8 cellular contexts compared by ENCODE assay signal in the genomic region with DNA sequence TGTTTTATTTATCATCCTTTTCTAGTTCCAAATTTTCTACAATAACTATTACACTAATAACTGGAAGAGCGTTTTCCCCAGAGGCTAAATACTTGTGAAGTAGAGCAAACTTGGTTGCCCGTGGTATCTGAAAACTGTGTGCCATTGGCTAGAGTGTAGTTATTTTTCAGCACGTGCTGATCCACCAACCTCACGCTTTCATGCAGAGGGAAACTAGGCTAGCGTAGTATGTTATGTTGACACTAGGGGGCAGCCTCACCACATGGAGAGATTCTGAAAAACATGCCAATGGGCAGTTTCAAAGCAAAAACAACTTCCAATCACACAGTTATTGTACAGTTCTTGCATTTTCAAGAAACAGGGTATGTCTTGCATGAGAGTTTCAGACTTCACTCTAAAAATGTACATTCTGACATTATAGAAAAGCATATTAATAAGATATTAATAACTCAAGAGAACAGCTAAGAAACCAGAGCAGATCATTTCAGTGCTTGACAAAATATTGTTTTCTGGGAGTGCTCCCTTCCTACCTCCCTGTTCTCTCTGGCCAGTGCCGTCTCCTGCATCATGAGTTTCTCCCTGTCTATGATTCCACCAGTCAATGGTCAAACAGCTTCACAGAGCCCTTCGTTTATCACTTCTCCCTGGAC. TPM values are rescaled to one million over a fixed set of nuclear protein-coding genes. Genes with fewer than 3 reads are reported as not detected.
A peak's percentile ranks its signal among the peaks of the same experiment; 100 is the strongest.
DNase-seq lines count a peak whose midpoint lies in the region; ATAC-seq and TF ChIP-seq lines count a peak whose summit lies in the region.

No MANE protein-coding gene starts in this region.

- H3K23ac ChIP-seq in H9 (ENCODE audit: insufficient read length, low read depth, low read length), result no peak overlapping the region

- no peak overlapping the region for H3T11ph ChIP-seq in H9 (ENCODE audit: low read length)

- peaks cover 9 to 17% of the 10 kb centered on the region in 2 experiments for H3K4me1 Mint-ChIP-seq in H9

- no peaks in the 10 kb centered on the region for H3K9me3 Mint-ChIP-seq in H9

- no peak overlapping the region for H3K4me3 Mint-ChIP-seq in H9

- H2AFZ ChIP-seq in H9 (ENCODE audit: low read length), result no peak overlapping the region

- ATAC-seq in left colon, result peak; percentile 84
- ATAC-seq in GM18502 (IDR thresholded peaks at IDR 0.05; ENCODE audit: poor library complexity, unreplicated experiment), result no peak

- H2BK15ac ChIP-seq in H9 (ENCODE audit: low read depth, low read length), result no peak overlapping the region

- H3K27me3 ChIP-seq in H9 (ENCODE audit: insufficient read depth, low read length), result no peaks in the 10 kb centered on the region

- no peak overlapping the region for H4K8ac ChIP-seq in H9 (replicated peaks; ENCODE audit: insufficient read length, low read depth, low read length)

- no peak overlapping the region for H2AK5ac ChIP-seq in H9 (ENCODE audit: insufficient read length, low read length)

- H3K4me2 ChIP-seq in H9 (ENCODE audit: insufficient read depth, insufficient read length, low read length), result no peak overlapping the region

- no peaks in the 10 kb centered on the region for H3K23me2 ChIP-seq in H9 (ENCODE audit: insufficient read length, low read depth, low read length, poor library complexity, severe bottlenecking)

- WGBS in H9 (ENCODE audit: extremely low coverage, insufficient read length, low lambda C conversion rate), result no CpG with 5 or more reads among the region's 7 CpGs

- H3K9ac ChIP-seq in H9 (ENCODE audit: extremely low read depth, insufficient read length, low read length), result no peak overlapping the region

- no peaks in the 10 kb centered on the region for H3K79me1 ChIP-seq in H9 (ENCODE audit: insufficient read depth, low read depth, low read length, poor library complexity, severe bottlenecking)

- peak overlapping the region in 2 of 3 experiments; percentile 32 to 62; a peak in 5 of 7 replicates for H3K27ac Mint-ChIP-seq in H9

- H3K18ac ChIP-seq in H9 (ENCODE audit: insufficient read length, low read depth, low read length), result no peak overlapping the region

- H3K14ac ChIP-seq in H9 (ENCODE audit: insufficient read depth, low read length), result no peak overlapping the region

- H3K27ac ChIP-seq in H9 (ENCODE audit: insufficient read length, low read depth, low read length), result no peak overlapping the region
- no peak overlapping the region for H3K27ac ChIP-seq in caudate nucleus (ENCODE audit: low read depth, low read length)

- no peaks in the 10 kb centered on the region for H3K9me3 ChIP-seq in H9 (ENCODE audit: control insufficient read depth, low read depth, low read length)

- peak; percentile 94 for TF ChIP-seq CTCF in H9 (conservative IDR thresholded peaks at IDR 0.05)

- intact Hi-C loops in left colon (cut with DNase I, micrococcal nuclease), result loop anchor here in 1 of 2 donors (5.0 kb wide), 1 partner anchor 122 kb away; no protein-coding TSS in a partner anchor

- H3K4me1 ChIP-seq in H9 (ENCODE audit: insufficient read depth, low read length), result no peaks in the 10 kb centered on the region

- no peak overlapping the region for H2BK12ac ChIP-seq in H9 (ENCODE audit: insufficient read length, low read depth, low read length)

- H3K56ac ChIP-seq in H9 (ENCODE audit: insufficient read length, low read depth, low read length), result no peak overlapping the region

- H2BK20ac ChIP-seq in H9 (ENCODE audit: low read depth, low read length, poor library complexity, severe bottlenecking), result no peak overlapping the region

- no peak overlapping the region for H3K4ac ChIP-seq in H9 (ENCODE audit: low read depth, low read length)

- H3K27me3 Mint-ChIP-seq in H9 (ENCODE audit: low read depth), result no peaks in the 10 kb centered on the region

- no peak overlapping the region for H2BK5ac ChIP-seq in H9 (ENCODE audit: insufficient read length, low read length)

- no peak overlapping the region for H4K91ac ChIP-seq in H9 (ENCODE audit: insufficient read length, low read depth, low read length)

- peaks cover 13 to 55% (median 43%) of the 10 kb centered on the region in 3 experiments; a peak in 5 of 7 replicates for H3K36me3 Mint-ChIP-seq in H9 (ENCODE audit: insufficient read depth in 1 of 3, low read depth in 3 of 3)

- H2BK120ac ChIP-seq in H9 (ENCODE audit: low read depth, low read length, poor library complexity, severe bottlenecking), result no peak overlapping the region

- no peaks in the 10 kb centered on the region for H4K20me1 ChIP-seq in H9 (ENCODE audit: control insufficient read depth, insufficient read depth, insufficient read length)

- no peak overlapping the region for H4K5ac ChIP-seq in H9 (ENCODE audit: insufficient read length, low read depth, low read length)

- H3K79me2 ChIP-seq in H9 (ENCODE audit: insufficient read depth, low read length), result no peaks in the 10 kb centered on the region

- DNase-seq in COLO829 (ENCODE audit: low spot score) (peak; percentile 76), H9 (peak; percentile 60), NCI-H2227 (lab: John Stamatoyannopoulos, UW; ENCODE audit: unreplicated experiment) (peak; percentile 76), caudate nucleus (lab: John Stamatoyannopoulos, UW) (peak in 53 of 61 donors; percentile 3 to 81 (median 34)), left colon (peak; percentile 40 to 69)
- DNase-seq in activated CD4-positive, CD25-positive, alpha-beta regulatory T cell (lab: John Stamatoyannopoulos, UW), result peak; percentile 9 to 34 (median 14)
- DNase-seq in stimulated activated CD4-positive, alpha-beta T cell treated with anti-CD3 and anti-CD28 coated beads, Interleukin-4, amount 100 ng/mL, for 1 hour, result peak; percentile 47

RNA-seq across cellular contexts. Expression of gene SPATA12, which starts 39.7 kb away (rescaled TPM):
- total RNA-seq in H9 (2021) (0.11 and 0.22 TPM in 2 replicates), left colon (not detected)

Comparison
In these comparisons a context has a peak if more than half of its experiments do, and no peak if none do; other contexts are left out.
1. DNase-seq: peak in every context shown above with its lines; median percentile 76 in COLO829; 76 in NCI-H2227; 60 in H9; 54 in left colon; 47 in stimulated activated CD4-positive, alpha-beta T cell treated with anti-CD3 and anti-CD28 coated beads, Interleukin-4, amount 100 ng/mL, for 1 hour; 34 in caudate nucleus; 14 in activated CD4-positive, CD25-positive, alpha-beta regulatory T cell.